8 cellular contexts compared by ENCODE assay signal in genomic region chr22:36644333-36644757, GRCh38. TPM values are rescaled to one million over a fixed set of nuclear protein-coding genes. Genes with fewer than 3 reads are reported as not detected.
DNase-seq lines count a peak whose midpoint lies in the region; ATAC-seq and TF ChIP-seq lines count a peak whose summit lies in the region.

No MANE protein-coding gene starts in this region.

- ATAC-seq in psoas muscle, result no peak
- ATAC-seq in HG03280 (IDR thresholded peaks at IDR 0.05; ENCODE audit: unreplicated experiment), result no peak

- no peaks in the 10 kb centered on the region for H3K9me3 ChIP-seq in psoas muscle

- H3K27ac ChIP-seq in psoas muscle, result no peak overlapping the region

- no peak for TF ChIP-seq CTCF in psoas muscle (IDR thresholded peaks at IDR 0.05)

- WGBS in psoas muscle, 3 donors, result 26 to 30% (median 29%) methylated on average over 3 of the region's 3 CpGs

- intact Hi-C loops in psoas muscle (cut with DNase I), result no loop called here

- in situ Hi-C loops in ACHN (cut with HindIII; ENCODE audit: low pct_ligation_motif_present, low pct_unique_long_range_greater_than_20kb, low sequenced_read_pairs), result no loop called here

- peaks cover 0 to 70% (median 2%) of the 10 kb centered on the region in 3 donors for H3K27me3 ChIP-seq in psoas muscle (ENCODE audit: insufficient read depth in 3 of 3, low read length in 2 of 3)

- no peaks in the 10 kb centered on the region for H3K4me1 ChIP-seq in psoas muscle

- H3K4me3 ChIP-seq in psoas muscle, result no peak overlapping the region

- no peaks in the 10 kb centered on the region for H3K36me3 ChIP-seq in psoas muscle (ENCODE audit: insufficient read depth in 1 of 2, low read depth in 1 of 2)

- DNase-seq in ACHN (peak; percentile 92), HCEC 1CT (peak; percentile 85), T1000 (lab: John Stamatoyannopoulos, UW) (peak; percentile 59), glomerular endothelial cell (ENCODE audit: extremely low read depth, low read depth, low spot score) (peak; percentile 80), ureter (ENCODE audit: low spot score) (peak; percentile 61), T-helper 1 cell (no peak), psoas muscle (no peak)

RNA-seq across cellular contexts. Expression of gene CACNG2, which starts 59.2 kb away (rescaled TPM):
- total RNA-seq in glomerular endothelial cell, result not detected in 2 replicates
- total RNA-seq in ureter, result not detected
- total RNA-seq in psoas muscle, result not detected
- not detected for polyA plus RNA-seq in psoas muscle

Comparison
In these comparisons a context has a peak if more than half of its experiments do, and no peak if none do; other contexts are left out.
1. DNase-seq: peak in ACHN (single experiment), HCEC 1CT (single experiment), T1000 (single experiment), glomerular endothelial cell (single experiment) and ureter (single experiment); none in T-helper 1 cell (0 of 5) and psoas muscle (0 of 2).